Comparison of ENCODE assay signal across 7 cellular contexts in the genomic region with DNA sequence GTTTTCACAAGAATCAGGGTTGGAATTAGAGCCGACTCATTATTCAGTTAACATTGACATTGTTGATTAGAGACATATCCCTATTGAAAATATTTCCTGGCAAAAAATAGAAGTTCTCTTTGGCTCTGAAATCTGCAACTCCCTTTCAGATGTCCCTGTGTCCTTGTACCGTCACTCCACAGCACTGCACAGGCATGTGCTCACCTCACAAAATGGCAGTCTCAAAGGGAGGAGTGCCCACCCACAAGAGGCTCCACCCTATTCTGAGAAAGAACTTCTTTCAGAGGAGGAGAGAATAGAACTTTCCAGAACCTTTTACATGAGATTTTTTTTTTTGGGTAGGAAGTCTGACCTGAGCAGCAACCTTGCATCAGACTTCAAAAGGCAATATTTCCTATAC.
"Had no signal": no experiment of that assay in that cellular context is flagged by ENCODE, and none has a peak within 500 bp of the region (broad histone marks: within the 10 kb centered on the region; RNA-seq: fewer than 3 reads in every experiment).

No MANE protein-coding gene starts in this region.

- H2AFZ ChIP-seq: GM23248 had no signal

- DNase-seq: GM23248, H7, HCEC 1CT, IMR-90, KG1 had no signal

- H3K27ac ChIP-seq: GM23248 had no signal

- H3K4me3 ChIP-seq: GM23248, K562 had no signal

- ATAC-seq: K562 had no signal

- FAIRE-seq: HTR-8/SVneo, K562 had no signal
